In the genomic region with DNA sequence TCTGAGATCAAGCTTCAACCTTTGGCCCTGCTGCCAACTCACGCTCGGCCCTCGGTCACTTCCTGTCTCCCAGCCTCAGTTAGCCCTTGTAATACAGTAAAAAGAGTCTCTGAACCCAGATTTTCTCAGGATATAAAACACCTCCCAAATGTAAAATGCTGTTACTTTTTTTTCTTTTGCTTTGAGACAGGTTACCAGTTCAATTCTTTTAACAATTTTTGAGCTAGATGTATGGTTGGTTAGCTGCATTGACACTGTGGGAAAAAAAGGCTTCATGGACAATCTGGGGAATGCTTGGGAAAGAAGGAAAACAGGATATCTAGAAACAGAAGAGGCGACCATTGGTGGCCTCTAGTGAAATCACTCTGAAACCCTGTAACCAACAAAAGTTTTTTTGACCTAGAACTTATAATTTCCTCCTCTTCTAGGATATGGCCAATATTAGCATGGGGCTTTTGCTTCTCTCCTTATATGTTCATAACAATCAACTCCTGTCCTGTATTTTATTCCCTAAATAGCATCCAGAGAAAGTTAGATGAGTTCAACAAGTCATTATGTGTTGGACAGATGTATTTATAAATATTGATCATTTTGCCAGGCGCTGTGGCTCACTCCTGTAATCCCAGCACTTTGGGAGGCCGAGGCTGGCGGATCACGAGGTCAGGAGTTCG, we compare ENCODE assay signal across 1 cellular context.
TF ChIP-seq lines count a peak whose summit lies in the region.

No MANE protein-coding gene starts in this region.

TF ChIP-seq in K562, 482 proteins besides CTCF, POLR2A, EP300 and RAD21 (continued from another document and continues in another):
- TF ChIP-seq BCLAF1 (IDR thresholded peaks at IDR 0.05; ENCODE audit: borderline replicate concordance in 1 of 2, control insufficient read depth in 1 of 2, low read depth in 2 of 2, low read length in 1 of 2) (0 out of 4 replicates have a peak, but pooled peaks of 1 of the 2 experiments have one; percentile 59), ELF1 (tag; IDR thresholded peaks at IDR 0.05) (peak; percentile 63), FOS (IDR thresholded peaks at IDR 0.05; ENCODE audit: extremely low read depth, insufficient read length) (no peak), SMAD1 (IDR thresholded peaks at IDR 0.05; ENCODE audit: low read depth, low read length, partially characterized antibody) (no peak), MTA3 (IDR thresholded peaks at IDR 0.05; ENCODE audit: borderline replicate concordance) (no peak), ZNF644 (tag; IDR thresholded peaks at IDR 0.05; ENCODE audit: low read depth) (no peak; the same call in 1 of the 2 replicates), BDP1 (IDR thresholded peaks at IDR 0.05; ENCODE audit: insufficient read depth, insufficient read length) (no peak), ELK1 (CRISPR knock-in tag; IDR thresholded peaks at IDR 0.05) (no peak), TBL1XR1 (IDR thresholded peaks at IDR 0.05; ENCODE audit: low read length in 2 of 2) (no peak), MEF2D (tag; conservative IDR thresholded peaks at IDR 0.05; ENCODE audit: low read depth) (no peak), ZFP1 (CRISPR knock-in tag; IDR thresholded peaks at IDR 0.05) (no peak), MAFG (tag; conservative IDR thresholded peaks at IDR 0.05) (no peak), EWSR1 (IDR thresholded peaks at IDR 0.05; ENCODE audit: borderline replicate concordance, low read depth, partially characterized antibody) (no peak), ZBED1 (IDR thresholded peaks at IDR 0.05) (no peak), AFF4 (CRISPR knock-in tag; IDR thresholded peaks at IDR 0.05) (no peak), CBFA2T2 (conservative IDR thresholded peaks at IDR 0.05) (no peak), GATA2 (CRISPR knock-in tag; IDR thresholded peaks at IDR 0.05) (no peak), KDM5B (IDR thresholded peaks at IDR 0.05; ENCODE audit: insufficient replicate concordance, low read depth, low read length) (peak; percentile 70), ARID3A (IDR thresholded peaks at IDR 0.05; ENCODE audit: borderline replicate concordance, low read depth, low read length) (no peak), MECOM (CRISPR knock-in tag; IDR thresholded peaks at IDR 0.05) (no peak), SMC3 (conservative IDR thresholded peaks at IDR 0.05; ENCODE audit: insufficient read depth, low read depth, low read length) (no peak), POLR2AphosphoS2 (IDR thresholded peaks at IDR 0.05; ENCODE audit: low read length) (no peak), ASH1L (IDR thresholded peaks at IDR 0.05; ENCODE audit: borderline replicate concordance, low read depth, partially characterized antibody) (peak; percentile 32), ETV6 (IDR thresholded peaks at IDR 0.05; ENCODE audit: borderline replicate concordance in 1 of 2, low read depth in 2 of 2, low read length in 1 of 2) (no peak), ETV6 (CRISPR knock-in tag; IDR thresholded peaks at IDR 0.05; ENCODE audit: borderline replicate concordance) (no peak), CREB1 (IDR thresholded peaks at IDR 0.05) (no peak), CREB1 (CRISPR knock-in tag; IDR thresholded peaks at IDR 0.05) (no peak), NR1H2 (CRISPR knock-in tag; IDR thresholded peaks at IDR 0.05) (no peak), NCOA6 (IDR thresholded peaks at IDR 0.05) (no peak), UBTF (IDR thresholded peaks at IDR 0.05; ENCODE audit: borderline replicate concordance in 1 of 2, low read depth in 2 of 2, low read length in 2 of 2) (no peak), DNMT1 (IDR thresholded peaks at IDR 0.05) (no peak), BRD4 (IDR thresholded peaks at IDR 0.05) (peak; percentile 80; the same call in 1 of the 2 replicates), SAFB (IDR thresholded peaks at IDR 0.05; ENCODE audit: borderline replicate concordance, low read depth, low read length) (no peak), TFE3 (CRISPR knock-in tag; IDR thresholded peaks at IDR 0.05) (peak; percentile 66), KAT7 (CRISPR knock-in tag; IDR thresholded peaks at IDR 0.05; ENCODE audit: borderline replicate concordance) (no peak), ZNF274 (IDR thresholded peaks at IDR 0.05; ENCODE audit: borderline replicate concordance, low read depth, low read length) (no peak), SMARCC2 (IDR thresholded peaks at IDR 0.05; ENCODE audit: low read depth) (no peak), SMAD3 (CRISPR knock-in tag; conservative IDR thresholded peaks at IDR 0.05) (0 out of 2 replicates have a peak, but pooled peaks have one; percentile 47), TCF7L2 (IDR thresholded peaks at IDR 0.05; ENCODE audit: low read depth, low read length) (no peak)
- TF ChIP-seq, protein P1, sequence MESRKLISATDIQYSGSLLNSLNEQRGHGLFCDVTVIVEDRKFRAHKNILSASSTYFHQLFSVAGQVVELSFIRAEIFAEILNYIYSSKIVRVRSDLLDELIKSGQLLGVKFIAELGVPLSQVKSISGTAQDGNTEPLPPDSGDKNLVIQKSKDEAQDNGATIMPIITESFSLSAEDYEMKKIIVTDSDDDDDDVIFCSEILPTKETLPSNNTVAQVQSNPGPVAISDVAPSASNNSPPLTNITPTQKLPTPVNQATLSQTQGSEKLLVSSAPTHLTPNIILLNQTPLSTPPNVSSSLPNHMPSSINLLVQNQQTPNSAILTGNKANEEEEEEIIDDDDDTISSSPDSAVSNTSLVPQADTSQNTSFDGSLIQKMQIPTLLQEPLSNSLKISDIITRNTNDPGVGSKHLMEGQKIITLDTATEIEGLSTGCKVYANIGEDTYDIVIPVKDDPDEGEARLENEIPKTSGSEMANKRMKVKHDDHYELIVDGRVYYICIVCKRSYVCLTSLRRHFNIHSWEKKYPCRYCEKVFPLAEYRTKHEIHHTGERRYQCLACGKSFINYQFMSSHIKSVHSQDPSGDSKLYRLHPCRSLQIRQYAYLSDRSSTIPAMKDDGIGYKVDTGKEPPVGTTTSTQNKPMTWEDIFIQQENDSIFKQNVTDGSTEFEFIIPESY (CRISPR knock-in tag; IDR thresholded peaks at IDR 0.05) = no peak
- TF ChIP-seq, protein P2, sequence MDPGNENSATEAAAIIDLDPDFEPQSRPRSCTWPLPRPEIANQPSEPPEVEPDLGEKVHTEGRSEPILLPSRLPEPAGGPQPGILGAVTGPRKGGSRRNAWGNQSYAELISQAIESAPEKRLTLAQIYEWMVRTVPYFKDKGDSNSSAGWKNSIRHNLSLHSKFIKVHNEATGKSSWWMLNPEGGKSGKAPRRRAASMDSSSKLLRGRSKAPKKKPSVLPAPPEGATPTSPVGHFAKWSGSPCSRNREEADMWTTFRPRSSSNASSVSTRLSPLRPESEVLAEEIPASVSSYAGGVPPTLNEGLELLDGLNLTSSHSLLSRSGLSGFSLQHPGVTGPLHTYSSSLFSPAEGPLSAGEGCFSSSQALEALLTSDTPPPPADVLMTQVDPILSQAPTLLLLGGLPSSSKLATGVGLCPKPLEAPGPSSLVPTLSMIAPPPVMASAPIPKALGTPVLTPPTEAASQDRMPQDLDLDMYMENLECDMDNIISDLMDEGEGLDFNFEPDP (CRISPR knock-in tag; IDR thresholded peaks at IDR 0.05) = no peak
- TF ChIP-seq, protein P3, sequence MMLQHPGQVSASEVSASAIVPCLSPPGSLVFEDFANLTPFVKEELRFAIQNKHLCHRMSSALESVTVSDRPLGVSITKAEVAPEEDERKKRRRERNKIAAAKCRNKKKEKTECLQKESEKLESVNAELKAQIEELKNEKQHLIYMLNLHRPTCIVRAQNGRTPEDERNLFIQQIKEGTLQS (IDR thresholded peaks at IDR 0.05) = no peak
- TF ChIP-seq, protein P3 (CRISPR knock-in tag; conservative IDR thresholded peaks at IDR 0.05) = no peak; the same call in 1 of the 2 replicates
